1 cellular context compared by ENCODE assay signal in genomic region chr5:109196486-109196885, GRCh38.
TF ChIP-seq lines count a peak whose summit lies in the region.

No MANE protein-coding gene starts in this region.

TF ChIP-seq in GM23338, 12 proteins besides CTCF, POLR2A, EP300 and RAD21 (continued from another document):
- no peak for TF ChIP-seq ZNF462 (CRISPR knock-in tag; IDR thresholded peaks at IDR 0.05)
- TF ChIP-seq ZNF331 (CRISPR knock-in tag; IDR thresholded peaks at IDR 0.05; ENCODE audit: low read depth) = no peak
- no peak for TF ChIP-seq CREB1 (CRISPR knock-in tag; IDR thresholded peaks at IDR 0.05; ENCODE audit: low read depth)
- TF ChIP-seq STAT1 (IDR thresholded peaks at IDR 0.05; ENCODE audit: unreplicated experiment) = no peak
- TF ChIP-seq ETS1 (IDR thresholded peaks at IDR 0.05) = no peak
- no peak for TF ChIP-seq EZH2phosphoT487 (IDR thresholded peaks at IDR 0.05; ENCODE audit: unreplicated experiment)
